18 cellular contexts compared by ENCODE assay signal in the genomic region with DNA sequence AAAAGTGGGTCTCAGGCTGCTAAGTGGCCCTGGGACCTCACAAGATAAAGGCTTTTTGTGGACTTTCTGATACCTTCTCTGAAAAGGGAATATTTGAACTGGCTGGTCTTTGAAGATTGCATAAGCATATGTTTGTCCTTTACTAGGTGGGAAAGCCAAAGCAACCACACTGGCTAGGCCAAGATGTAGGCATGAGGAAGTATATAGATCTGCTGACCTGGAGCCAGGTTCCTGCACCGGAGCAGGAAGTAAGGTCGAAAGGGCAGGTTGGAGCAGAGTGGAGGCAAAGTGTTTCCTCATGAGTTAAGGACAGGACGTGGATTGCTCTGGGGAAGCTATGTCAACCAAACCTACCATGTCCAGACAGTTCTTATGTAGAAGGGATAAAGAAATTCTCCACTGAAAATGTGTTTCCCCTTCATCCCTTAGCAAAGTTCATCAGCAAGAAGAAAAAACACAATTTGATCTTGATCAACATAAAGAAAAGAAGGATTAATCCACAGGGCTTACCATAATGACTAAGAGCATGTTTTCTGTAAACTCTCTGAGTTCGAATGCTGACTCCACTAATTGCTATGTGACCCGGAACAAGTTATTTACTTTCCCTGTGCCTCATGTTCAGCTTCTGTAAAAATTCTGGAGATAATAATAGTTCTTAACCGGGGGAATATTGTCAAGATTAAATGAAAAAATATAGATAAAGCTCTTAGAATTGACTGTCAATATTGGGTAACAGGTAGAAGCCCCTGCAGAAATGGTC.
"Had no signal": no experiment of that assay in that cellular context is flagged by ENCODE, and none has a peak within 500 bp of the region (broad histone marks: within the 10 kb centered on the region; RNA-seq: fewer than 3 reads in every experiment).

No MANE protein-coding gene starts in this region.

- ATAC-seq: left ventricle myocardium superior; natural killer cell treated with Interleukin-12 subunit alpha and Interleukin-12 subunit beta and Interleukin-15 and Interleukin-18, amount 100 ng/mL, for 72 hours; T-helper 17 cell had no signal

- H3K27me3 ChIP-seq: adrenal gland, esophagus muscularis mucosa, hepatocyte, right atrium auricular region had no signal

- H3K36me3 ChIP-seq: adrenal gland, esophagus muscularis mucosa, right atrium auricular region had no signal

- DNase-seq: activated CD4-positive, alpha-beta memory T cell treated with anti-CD3 and anti-CD28 coated beads, Interleukin-2, amount 10 ng/mL, durations not matched to agents 7 days and 5 days; activated CD4-positive, alpha-beta T cell treated with anti-CD3 and anti-CD28 coated beads for 4 hours; activated naive CD4-positive, alpha-beta T cell treated with anti-CD3 and anti-CD28 coated beads, Interleukin-2, amount 50 U/mL, for 16 hours; activated T-cell treated with anti-CD3 and anti-CD28 coated beads, Interleukin-2, amount 50 U/mL, for 24 hours; adrenal gland; islet precursor cell; left ventricle myocardium superior; mesendoderm; posterior cingulate gyrus; stimulated activated CD4-positive, alpha-beta T cell treated with anti-CD3 and anti-CD28 coated beads, Interleukin-4, amount 100 ng/mL, for 4 hours; stimulated activated CD8-positive, alpha-beta memory T cell treated with anti-CD3 and anti-CD28 coated beads, Interleukin-4, amount 100 ng/mL, for 48 hours; T-helper 17 cell had no signal

- H3K9me3 ChIP-seq: adrenal gland, esophagus muscularis mucosa, right atrium auricular region had no signal

- H3K9me3 Mint-ChIP-seq: activated CD4-positive, alpha-beta memory T cell treated with anti-CD3 and anti-CD28 coated beads, Interleukin-2, amount 10 ng/mL, durations not matched to agents 7 days and 5 days had no signal

- H3K4me3 Mint-ChIP-seq: activated CD4-positive, alpha-beta memory T cell treated with anti-CD3 and anti-CD28 coated beads, Interleukin-2, amount 10 ng/mL, durations not matched to agents 7 days and 5 days; activated T-cell treated with anti-CD3 and anti-CD28 coated beads, Interleukin-2, amount 50 U/mL, for 24 hours; natural killer cell treated with Interleukin-12 subunit alpha and Interleukin-12 subunit beta and Interleukin-15 and Interleukin-18, amount 100 ng/mL, for 72 hours; stimulated activated naive CD8-positive, alpha-beta T cell treated with anti-CD3 and anti-CD28 coated beads, Interleukin-15, Interleukin-2, amounts not matched to agents 100 ng/mL and 50 ng/mL, for 24 hours; T-helper 17 cell had no signal

- H3K4me1 ChIP-seq: adrenal gland, esophagus muscularis mucosa, right atrium auricular region had no signal

- H3K27ac ChIP-seq: adrenal gland, esophagus muscularis mucosa, hepatocyte, right atrium auricular region had no signal

- H3K27me3 Mint-ChIP-seq: T-helper 17 cell had no signal

- H3K4me3 ChIP-seq: adrenal gland, esophagus muscularis mucosa, hepatocyte, right atrium auricular region, skin epidermis had no signal

- H3K4me1 Mint-ChIP-seq: activated CD4-positive, alpha-beta memory T cell treated with anti-CD3 and anti-CD28 coated beads, Interleukin-2, amount 10 ng/mL, durations not matched to agents 7 days and 5 days; T-helper 17 cell had no signal

- H3K36me3 Mint-ChIP-seq: natural killer cell treated with Interleukin-12 subunit alpha and Interleukin-12 subunit beta and Interleukin-15 and Interleukin-18, amount 100 ng/mL, for 72 hours had no signal

- H3K27ac Mint-ChIP-seq: activated CD4-positive, alpha-beta memory T cell treated with anti-CD3 and anti-CD28 coated beads, Interleukin-2, amount 10 ng/mL, durations not matched to agents 7 days and 5 days; activated T-cell treated with anti-CD3 and anti-CD28 coated beads, Interleukin-2, amount 50 U/mL, for 24 hours; natural killer cell treated with Interleukin-12 subunit alpha and Interleukin-12 subunit beta and Interleukin-15 and Interleukin-18, amount 100 ng/mL, for 72 hours; stimulated activated naive CD8-positive, alpha-beta T cell treated with anti-CD3 and anti-CD28 coated beads, Interleukin-15, Interleukin-2, amounts not matched to agents 100 ng/mL and 50 ng/mL, for 24 hours; T-helper 17 cell had no signal
